9 cellular contexts compared by ENCODE assay signal in the genomic region with DNA sequence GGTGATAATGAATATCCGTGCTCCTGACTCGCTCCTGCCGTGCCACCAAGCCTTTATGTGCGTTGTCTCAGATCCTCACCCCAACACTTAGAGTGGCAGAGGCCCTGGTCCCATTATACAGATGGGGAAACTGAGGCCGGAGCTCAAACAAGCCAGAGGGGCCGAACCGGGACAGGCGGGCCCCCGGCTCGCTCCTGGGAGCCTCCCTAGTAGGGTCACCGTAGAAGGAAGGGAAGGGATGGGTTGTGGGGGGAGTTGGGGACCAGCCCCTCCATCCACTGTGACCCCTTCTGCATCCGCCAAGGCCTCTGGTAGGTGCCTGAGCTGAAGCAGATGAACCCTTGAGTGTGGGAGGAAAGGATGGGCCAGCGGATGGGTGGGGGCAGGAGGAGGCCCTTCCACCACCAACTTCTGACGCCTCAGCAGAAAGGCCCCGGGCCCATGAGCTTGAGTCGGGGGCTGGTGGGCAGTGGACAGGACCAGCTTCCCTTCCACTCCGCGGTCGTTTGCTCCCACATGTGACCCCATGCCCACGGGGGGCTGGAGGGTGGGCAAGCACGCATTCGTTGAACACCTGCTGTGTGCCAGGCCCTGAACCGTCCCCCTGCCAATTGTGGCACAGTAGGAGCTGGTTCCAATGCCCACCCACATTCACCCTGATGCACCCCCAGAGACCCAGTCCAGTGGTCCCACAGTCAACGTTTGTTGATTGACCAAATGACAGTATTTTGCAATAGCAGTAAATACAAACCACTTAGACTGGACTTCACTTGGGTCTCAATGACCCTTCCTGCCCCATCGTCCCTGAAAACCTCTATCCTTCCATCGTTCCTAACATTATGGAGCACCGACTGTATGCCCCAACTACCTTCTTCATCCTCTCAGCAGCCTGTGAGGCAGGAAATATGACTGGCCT.
"Had no signal": no experiment of that assay in that cellular context is flagged by ENCODE, and none has a peak within 500 bp of the region (broad histone marks: within the 10 kb centered on the region; RNA-seq: fewer than 3 reads in every experiment).

No MANE protein-coding gene starts in this region.

- H3K4me3 ChIP-seq: uterus had no signal

- H3K4me3 Mint-ChIP-seq: activated T-helper 1 cell treated with anti-CD3 and anti-CD28 coated beads, Interleukin-12 subunit alpha, Interleukin-12 subunit beta, Interleukin-2, Interleukin-4 antibody, amounts not matched to agents 30 ng/mL and 10 ng/mL and 1 ng/mL, durations not matched to agents 14 hours and 24 hours and 36 hours; stimulated activated memory B cell treated with anti-CD40 and anti-IgM and Interleukin-4, amounts not matched to agents 10 μg/mL and 1 μg/mL and 100 μg/mL, for 72 hours had no signal

- H3K9me3 Mint-ChIP-seq: activated T-helper 1 cell treated with anti-CD3 and anti-CD28 coated beads, Interleukin-12 subunit alpha, Interleukin-12 subunit beta, Interleukin-2, Interleukin-4 antibody, amounts not matched to agents 30 ng/mL and 10 ng/mL and 1 ng/mL, durations not matched to agents 14 hours and 24 hours and 36 hours; stimulated activated memory B cell treated with anti-CD40 and anti-IgM and Interleukin-4, amounts not matched to agents 10 μg/mL and 1 μg/mL and 100 μg/mL, for 72 hours had no signal

- H3K9me3 ChIP-seq: uterus had no signal

- ATAC-seq: foreskin keratinocyte; stimulated activated memory B cell treated with anti-CD40 and anti-IgM and Interleukin-4, amounts not matched to agents 10 μg/mL and 1 μg/mL and 100 μg/mL, for 72 hours had no signal

- H3K36me3 ChIP-seq: uterus had no signal

- H3K4me1 Mint-ChIP-seq: stimulated activated memory B cell treated with anti-CD40 and anti-IgM and Interleukin-4, amounts not matched to agents 10 μg/mL and 1 μg/mL and 100 μg/mL, for 72 hours had no signal

- H3K4me1 ChIP-seq: foreskin keratinocyte had no signal

- H3K27ac ChIP-seq: foreskin keratinocyte, uterus had no signal

- DNase-seq: aorta; cerebellar nuclear complex; effector memory CD4-positive, alpha-beta T cell; foreskin keratinocyte; midbrain; stimulated activated CD4-positive, alpha-beta T cell treated with anti-CD3 and anti-CD28 coated beads, Interleukin-2, amount 100 ng/mL, for 48 hours; uterus had no signal

- H3K27ac Mint-ChIP-seq: activated T-helper 1 cell treated with anti-CD3 and anti-CD28 coated beads, Interleukin-12 subunit alpha, Interleukin-12 subunit beta, Interleukin-2, Interleukin-4 antibody, amounts not matched to agents 30 ng/mL and 10 ng/mL and 1 ng/mL, durations not matched to agents 14 hours and 24 hours and 36 hours; stimulated activated memory B cell treated with anti-CD40 and anti-IgM and Interleukin-4, amounts not matched to agents 10 μg/mL and 1 μg/mL and 100 μg/mL, for 72 hours had no signal

- H3K36me3 Mint-ChIP-seq: stimulated activated memory B cell treated with anti-CD40 and anti-IgM and Interleukin-4, amounts not matched to agents 10 μg/mL and 1 μg/mL and 100 μg/mL, for 72 hours had no signal
